Comparison of ENCODE assay signal across 18 cellular contexts in the genomic region with DNA sequence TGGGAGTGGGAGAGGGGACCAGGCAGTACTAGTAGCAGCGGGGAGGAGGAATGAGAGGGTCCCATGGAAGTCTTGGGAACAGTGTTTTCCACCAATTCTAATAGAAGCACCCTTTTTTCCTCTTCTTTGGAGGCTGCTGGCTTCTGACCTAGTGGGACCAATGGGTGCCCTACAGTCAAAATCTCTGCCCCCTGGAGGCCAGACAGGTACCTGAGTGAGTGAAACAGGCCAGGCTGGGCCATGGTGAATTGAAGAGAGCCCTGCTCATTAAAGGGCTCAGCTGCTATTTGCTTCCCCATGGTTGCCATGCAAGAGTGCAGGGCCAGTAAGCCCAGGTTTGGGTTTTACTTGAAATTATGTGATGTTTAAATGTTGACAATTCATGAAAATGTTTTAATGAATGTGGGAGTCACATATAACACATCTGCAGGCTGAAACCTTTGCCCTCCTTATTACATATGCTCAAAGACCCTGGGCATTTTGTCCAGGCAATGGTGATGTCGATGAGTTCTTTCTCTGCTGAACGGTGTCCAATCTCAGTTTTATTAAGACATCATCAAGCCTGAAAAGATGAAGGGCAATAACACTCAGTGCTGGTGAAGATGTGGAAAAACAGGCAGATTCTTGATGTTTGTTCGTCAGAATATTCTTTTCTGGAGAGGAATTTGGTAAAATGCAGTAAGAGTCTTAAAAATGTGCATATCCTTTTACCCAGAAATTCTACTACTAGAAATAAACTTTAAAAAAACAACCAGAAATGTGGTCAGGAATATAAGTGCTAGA. TPM values are rescaled to one million over a fixed set of nuclear protein-coding genes. Genes with fewer than 3 reads are reported as not detected.
A peak's percentile ranks its signal among the peaks of the same experiment; 100 is the strongest.
DNase-seq lines count a peak whose midpoint lies in the region; ATAC-seq, FAIRE-seq and TF ChIP-seq lines count a peak whose summit lies in the region.
"Had no signal": no experiment of that assay in that cellular context is flagged by ENCODE, and none has a peak within 500 bp of the region (broad histone marks: within the 10 kb centered on the region; RNA-seq: fewer than 3 reads in every experiment).

No MANE protein-coding gene starts in this region.

- DNase-seq in cardiac muscle cell (ENCODE audit: low read depth in 1 of 2, low spot score in 1 of 2) (no peak), heart right ventricle (no peak), urothelium cell line (ENCODE audit: low spot score) (no peak), NCI-H2196 (lab: John Stamatoyannopoulos, UW; ENCODE audit: unreplicated experiment) (no peak)
- DNase-seq in activated CD4-positive, alpha-beta memory T cell treated with anti-CD3 and anti-CD28 coated beads, Interleukin-2, amount 10 ng/mL, durations not matched to agents 7 days and 5 days, result peak; percentile 29
- DNase-seq: activated naive CD8-positive, alpha-beta T cell treated with anti-CD3 and anti-CD28 coated beads, Interleukin-2, amount 10 ng/mL, durations not matched to agents 7 days and 5 days; HCEC 1CT; NCI-H2081; OCI-M1 had no signal

- H3K27ac ChIP-seq in cardiac muscle cell (no peak overlapping the region), heart right ventricle (no peak overlapping the region), HEK293 (ENCODE audit: extremely low read depth, low read depth, low read length) (no peak overlapping the region)
- H3K27ac ChIP-seq: BLaER1, parathyroid adenoma had no signal

- FAIRE-seq in urothelium cell line (lab: Jason Lieb, UNC), result peak; percentile 75

- H3K9me3 ChIP-seq in cardiac muscle cell (ENCODE audit: low read depth) (no peaks in the 10 kb centered on the region), heart right ventricle (peaks cover 0 to 10% (median 0%) of the 10 kb centered on the region in 11 donors), HEK293 (ENCODE audit: control insufficient read depth, insufficient read depth, low read depth, low read length) (no peaks in the 10 kb centered on the region)

- H3K27ac Mint-ChIP-seq in activated CD4-positive, alpha-beta memory T cell treated with anti-CD3 and anti-CD28 coated beads, Interleukin-2, amount 10 ng/mL, durations not matched to agents 7 days and 5 days, result no peak overlapping the region
- H3K27ac Mint-ChIP-seq: activated naive CD8-positive, alpha-beta T cell treated with anti-CD3 and anti-CD28 coated beads, Interleukin-2, amount 10 ng/mL, durations not matched to agents 7 days and 5 days; T-helper 1 cell treated with Interleukin-12 subunit alpha and Interleukin-12 subunit beta and Interleukin-4 antibody, amounts not matched to agents 30 μg/mL and 1 μg/mL, for 36 hours had no signal

- H3K27me3 ChIP-seq in cardiac muscle cell (no peaks in the 10 kb centered on the region), heart right ventricle (peaks cover 0 to 2% (median 0%) of the 10 kb centered on the region in 7 donors)
- H3K27me3 ChIP-seq: BLaER1 had no signal

- TF ChIP-seq CTCF in cardiac muscle cell (IDR thresholded peaks at IDR 0.05; ENCODE audit: low read depth, low read length) (peak; percentile 6), heart right ventricle (IDR thresholded peaks at IDR 0.05) (no peak), HEK293 (tag by site-specific recombination; IDR thresholded peaks at IDR 0.05) (no peak)

- WGBS in heart right ventricle, 2 donors, result 95 to 97% methylated on average over 4 of the region's 4 CpGs

- no peaks in the 10 kb centered on the region for H3K4me1 Mint-ChIP-seq in activated CD4-positive, alpha-beta memory T cell treated with anti-CD3 and anti-CD28 coated beads, Interleukin-2, amount 10 ng/mL, durations not matched to agents 7 days and 5 days
- H3K4me1 Mint-ChIP-seq: IgD-negative memory B cell had no signal

- H3K27me3 Mint-ChIP-seq in activated CD4-positive, alpha-beta memory T cell treated with anti-CD3 and anti-CD28 coated beads, Interleukin-2, amount 10 ng/mL, durations not matched to agents 7 days and 5 days, result peaks cover 28% of the 10 kb centered on the region

- H3K36me3 Mint-ChIP-seq in activated CD4-positive, alpha-beta memory T cell treated with anti-CD3 and anti-CD28 coated beads, Interleukin-2, amount 10 ng/mL, durations not matched to agents 7 days and 5 days (ENCODE audit: low read depth), result no peaks in the 10 kb centered on the region
- H3K36me3 Mint-ChIP-seq: activated naive CD8-positive, alpha-beta T cell treated with anti-CD3 and anti-CD28 coated beads, Interleukin-2, amount 10 ng/mL, durations not matched to agents 7 days and 5 days; IgD-negative memory B cell had no signal

- intact Hi-C loops in heart right ventricle (cut with DNase I), result no loop called here

- H3K36me3 ChIP-seq in cardiac muscle cell (no peaks in the 10 kb centered on the region), heart right ventricle (no peaks in the 10 kb centered on the region), HEK293 (ENCODE audit: control insufficient read depth in 2 of 2, insufficient read depth in 1 of 2, low read length in 2 of 2) (no peaks in the 10 kb centered on the region)
- H3K36me3 ChIP-seq: BLaER1 had no signal

- ATAC-seq in heart right ventricle (no peak), HG03521 (IDR thresholded peaks at IDR 0.05; ENCODE audit: unreplicated experiment) (no peak), GM21528 (IDR thresholded peaks at IDR 0.05; ENCODE audit: low FRiP score, unreplicated experiment) (no peak)

- CTCF ChIA-PET in HEK293 (lab: Yijun Ruan, JAX), result interaction anchor here (0.6 to 0.7 kb wide), 2 partner anchors 533 to 627 kb away, joined by 3 to 4 read pairs; no protein-coding TSS in a partner anchor
- CTCF ChIA-PET in activated CD4-positive, alpha-beta memory T cell treated with anti-CD3 and anti-CD28 coated beads, Interleukin-2, amount 10 ng/mL, durations not matched to agents 7 days and 5 days (lab: Charles Lee), result interaction anchor here (1.3 kb wide), 1 partner anchor 48 kb away, joined by 4 read pairs; no protein-coding TSS in a partner anchor

- H3K4me3 ChIP-seq in cardiac muscle cell (no peak overlapping the region), heart right ventricle (no peak overlapping the region), HEK293 (ENCODE audit: low read depth, low read length) (no peak overlapping the region)
- H3K4me3 ChIP-seq: BLaER1 had no signal

- H3K4me3 Mint-ChIP-seq in activated CD4-positive, alpha-beta memory T cell treated with anti-CD3 and anti-CD28 coated beads, Interleukin-2, amount 10 ng/mL, durations not matched to agents 7 days and 5 days, result no peak overlapping the region
- H3K4me3 Mint-ChIP-seq: activated naive CD8-positive, alpha-beta T cell treated with anti-CD3 and anti-CD28 coated beads, Interleukin-2, amount 10 ng/mL, durations not matched to agents 7 days and 5 days; IgD-negative memory B cell; T-helper 1 cell treated with Interleukin-12 subunit alpha and Interleukin-12 subunit beta and Interleukin-4 antibody, amounts not matched to agents 30 μg/mL and 1 μg/mL, for 36 hours had no signal

- POLR2A ChIA-PET in HEK293 (lab: Yijun Ruan, JAX), result no interaction called here
- POLR2A ChIA-PET in activated CD4-positive, alpha-beta memory T cell treated with anti-CD3 and anti-CD28 coated beads, Interleukin-2, amount 10 ng/mL, durations not matched to agents 7 days and 5 days (lab: Charles Lee), result no interaction called here

- no peaks in the 10 kb centered on the region for H3K9me3 Mint-ChIP-seq in activated CD4-positive, alpha-beta memory T cell treated with anti-CD3 and anti-CD28 coated beads, Interleukin-2, amount 10 ng/mL, durations not matched to agents 7 days and 5 days
- H3K9me3 Mint-ChIP-seq: activated naive CD8-positive, alpha-beta T cell treated with anti-CD3 and anti-CD28 coated beads, Interleukin-2, amount 10 ng/mL, durations not matched to agents 7 days and 5 days had no signal

- H3K4me1 ChIP-seq in cardiac muscle cell (ENCODE audit: low read depth) (no peaks in the 10 kb centered on the region), heart right ventricle (peaks cover 0 to 6% (median 0%) of the 10 kb centered on the region in 9 donors), HEK293 (ENCODE audit: control insufficient read depth, insufficient read depth, low read length) (no peaks in the 10 kb centered on the region)
- H3K4me1 ChIP-seq: BLaER1, parathyroid adenoma had no signal

TF ChIP-seq in HEK293, 187 proteins besides CTCF, POLR2A, EP300 and RAD21:
- TF ChIP-seq KLF16 (tag by site-specific recombination; IDR thresholded peaks at IDR 0.05), result no peak
- peak; percentile 89 for TF ChIP-seq ZNF184 (tag by site-specific recombination; IDR thresholded peaks at IDR 0.05)
- TF ChIP-seq ZNF521 (tag by site-specific recombination; IDR thresholded peaks at IDR 0.05), result no peak
TF ChIP-seq in HEK293: peak in this region for 1.

RNA-seq across cellular contexts. Expression of a gene that starts 42.3 kb away (rescaled TPM):
- total RNA-seq in cardiac muscle cell (not detected in 2 replicates), heart right ventricle (not detected)
- polyA plus RNA-seq in cardiac muscle cell (not detected in 2 replicates), heart right ventricle (not detected)
- total RNA-seq in activated CD4-positive, alpha-beta memory T cell treated with anti-CD3 and anti-CD28 coated beads, Interleukin-2, amount 10 ng/mL, durations not matched to agents 7 days and 5 days, result under 1 TPM in 1 of 2 experiments, not detected in 1; 0.15 TPM
- total RNA-seq: activated naive CD8-positive, alpha-beta T cell treated with anti-CD3 and anti-CD28 coated beads, Interleukin-2, amount 10 ng/mL, durations not matched to agents 7 days and 5 days; cerebellum had no signal
- polyA plus RNA-seq: IgD-negative memory B cell had no signal

RNA-seq across cellular contexts. Expression of a gene that starts 58.5 kb away (rescaled TPM):
- 2.5 and 3.9 TPM in 2 replicates for total RNA-seq in cardiac muscle cell
- polyA plus RNA-seq in cardiac muscle cell, result 2.1 and 3.5 TPM in 2 replicates
- 1 to 10 TPM in 1 of 10 donors, under 1 TPM in 9; 0.13 to 1.2 (median 0.60) TPM for total RNA-seq in heart right ventricle
- under 1 TPM; 0.29 to 0.61 TPM for polyA plus RNA-seq in heart right ventricle
- not detected for total RNA-seq in activated CD4-positive, alpha-beta memory T cell treated with anti-CD3 and anti-CD28 coated beads, Interleukin-2, amount 10 ng/mL, durations not matched to agents 7 days and 5 days
- total RNA-seq: activated CD8-positive, alpha-beta memory T cell treated with anti-CD3 and anti-CD28 coated beads for 36 hours had no signal
- polyA plus RNA-seq: IgD-negative memory B cell had no signal
